In the genomic region with DNA sequence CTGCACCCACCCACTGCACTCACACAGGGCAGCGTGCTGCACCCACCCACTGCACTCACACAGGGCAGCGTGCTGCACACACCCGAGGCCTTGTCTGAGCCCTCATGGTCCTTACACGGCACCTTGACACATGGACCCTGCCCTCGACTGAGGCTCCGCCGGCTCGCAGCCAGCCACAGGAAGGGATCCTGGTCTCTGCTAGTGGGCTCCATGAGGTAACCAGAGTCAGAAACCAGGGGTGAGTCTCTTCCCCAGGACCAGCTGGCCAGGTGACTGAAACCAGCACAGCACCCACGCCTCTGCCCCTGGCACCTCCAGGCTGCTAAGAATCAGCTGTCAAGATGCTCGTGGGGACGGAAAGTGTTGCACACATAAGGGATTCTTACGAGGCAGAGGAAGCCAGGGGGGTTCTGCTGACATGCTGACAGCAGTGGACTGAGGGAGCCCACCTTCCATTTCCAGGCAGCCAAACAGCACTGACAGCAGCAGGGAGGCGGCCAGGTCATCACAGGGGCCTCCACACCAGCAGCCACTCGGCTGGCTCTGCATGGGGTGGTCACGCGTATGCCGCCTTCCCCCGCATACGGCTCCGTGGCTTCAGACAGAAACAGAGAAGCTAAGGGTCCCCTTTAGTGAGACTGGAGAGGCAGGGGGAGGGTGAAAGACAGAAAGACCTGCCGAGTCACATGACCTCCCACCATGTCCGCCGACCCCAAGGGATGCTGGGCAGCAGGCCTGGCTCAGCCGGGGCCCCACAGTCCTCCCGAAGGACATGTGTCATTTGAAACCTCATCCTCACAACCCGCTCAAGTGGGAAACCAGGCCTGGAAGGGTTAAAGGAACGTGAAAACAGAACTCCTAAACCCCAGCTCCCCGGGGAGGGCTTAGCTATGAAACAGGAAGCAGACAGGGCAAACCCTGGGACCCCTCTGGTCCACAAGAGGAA, we compare ENCODE assay signal across 1 cellular context.
TF ChIP-seq lines count a peak whose summit lies in the region.

No MANE protein-coding gene starts in this region.

TF ChIP-seq in GM23338, 12 proteins besides CTCF, POLR2A, EP300 and RAD21 (continued from another document):
- TF ChIP-seq, protein P1, sequence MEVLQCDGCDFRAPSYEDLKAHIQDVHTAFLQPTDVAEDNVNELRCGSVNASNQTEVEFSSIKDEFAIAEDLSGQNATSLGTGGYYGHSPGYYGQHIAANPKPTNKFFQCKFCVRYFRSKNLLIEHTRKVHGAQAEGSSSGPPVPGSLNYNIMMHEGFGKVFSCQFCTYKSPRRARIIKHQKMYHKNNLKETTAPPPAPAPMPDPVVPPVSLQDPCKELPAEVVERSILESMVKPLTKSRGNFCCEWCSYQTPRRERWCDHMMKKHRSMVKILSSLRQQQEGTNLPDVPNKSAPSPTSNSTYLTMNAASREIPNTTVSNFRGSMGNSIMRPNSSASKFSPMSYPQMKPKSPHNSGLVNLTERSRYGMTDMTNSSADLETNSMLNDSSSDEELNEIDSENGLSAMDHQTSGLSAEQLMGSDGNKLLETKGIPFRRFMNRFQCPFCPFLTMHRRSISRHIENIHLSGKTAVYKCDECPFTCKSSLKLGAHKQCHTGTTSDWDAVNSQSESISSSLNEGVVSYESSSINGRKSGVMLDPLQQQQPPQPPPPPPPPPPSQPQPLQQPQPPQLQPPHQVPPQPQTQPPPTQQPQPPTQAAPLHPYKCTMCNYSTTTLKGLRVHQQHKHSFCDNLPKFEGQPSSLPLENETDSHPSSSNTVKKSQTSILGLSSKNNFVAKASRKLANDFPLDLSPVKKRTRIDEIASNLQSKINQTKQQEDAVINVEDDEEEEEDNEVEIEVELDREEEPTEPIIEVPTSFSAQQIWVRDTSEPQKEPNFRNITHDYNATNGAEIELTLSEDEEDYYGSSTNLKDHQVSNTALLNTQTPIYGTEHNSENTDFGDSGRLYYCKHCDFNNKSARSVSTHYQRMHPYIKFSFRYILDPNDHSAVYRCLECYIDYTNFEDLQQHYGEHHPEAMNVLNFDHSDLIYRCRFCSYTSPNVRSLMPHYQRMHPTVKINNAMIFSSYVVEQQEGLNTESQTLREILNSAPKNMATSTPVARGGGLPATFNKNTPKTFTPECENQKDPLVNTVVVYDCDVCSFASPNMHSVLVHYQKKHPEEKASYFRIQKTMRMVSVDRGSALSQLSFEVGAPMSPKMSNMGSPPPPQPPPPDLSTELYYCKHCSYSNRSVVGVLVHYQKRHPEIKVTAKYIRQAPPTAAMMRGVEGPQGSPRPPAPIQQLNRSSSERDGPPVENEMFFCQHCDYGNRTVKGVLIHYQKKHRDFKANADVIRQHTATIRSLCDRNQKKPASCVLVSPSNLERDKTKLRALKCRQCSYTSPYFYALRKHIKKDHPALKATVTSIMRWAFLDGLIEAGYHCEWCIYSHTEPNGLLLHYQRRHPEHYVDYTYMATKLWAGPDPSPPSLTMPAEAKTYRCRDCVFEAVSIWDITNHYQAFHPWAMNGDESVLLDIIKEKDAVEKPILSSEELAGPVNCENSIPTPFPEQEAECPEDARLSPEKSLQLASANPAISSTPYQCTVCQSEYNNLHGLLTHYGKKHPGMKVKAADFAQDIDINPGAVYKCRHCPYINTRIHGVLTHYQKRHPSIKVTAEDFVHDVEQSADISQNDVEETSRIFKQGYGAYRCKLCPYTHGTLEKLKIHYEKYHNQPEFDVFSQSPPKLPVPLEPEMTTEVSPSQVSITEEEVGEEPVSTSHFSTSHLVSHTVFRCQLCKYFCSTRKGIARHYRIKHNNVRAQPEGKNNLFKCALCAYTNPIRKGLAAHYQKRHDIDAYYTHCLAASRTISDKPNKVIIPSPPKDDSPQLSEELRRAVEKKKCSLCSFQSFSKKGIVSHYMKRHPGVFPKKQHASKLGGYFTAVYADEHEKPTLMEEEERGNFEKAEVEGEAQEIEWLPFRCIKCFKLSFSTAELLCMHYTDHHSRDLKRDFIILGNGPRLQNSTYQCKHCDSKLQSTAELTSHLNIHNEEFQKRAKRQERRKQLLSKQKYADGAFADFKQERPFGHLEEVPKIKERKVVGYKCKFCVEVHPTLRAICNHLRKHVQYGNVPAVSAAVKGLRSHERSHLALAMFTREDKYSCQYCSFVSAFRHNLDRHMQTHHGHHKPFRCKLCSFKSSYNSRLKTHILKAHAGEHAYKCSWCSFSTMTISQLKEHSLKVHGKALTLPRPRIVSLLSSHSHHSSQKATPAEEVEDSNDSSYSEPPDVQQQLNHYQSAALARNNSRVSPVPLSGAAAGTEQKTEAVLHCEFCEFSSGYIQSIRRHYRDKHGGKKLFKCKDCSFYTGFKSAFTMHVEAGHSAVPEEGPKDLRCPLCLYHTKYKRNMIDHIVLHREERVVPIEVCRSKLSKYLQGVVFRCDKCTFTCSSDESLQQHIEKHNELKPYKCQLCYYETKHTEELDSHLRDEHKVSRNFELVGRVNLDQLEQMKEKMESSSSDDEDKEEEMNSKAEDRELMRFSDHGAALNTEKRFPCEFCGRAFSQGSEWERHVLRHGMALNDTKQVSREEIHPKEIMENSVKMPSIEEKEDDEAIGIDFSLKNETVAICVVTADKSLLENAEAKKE (CRISPR knock-in tag; IDR thresholded peaks at IDR 0.05), result no peak
- TF ChIP-seq JUNB (IDR thresholded peaks at IDR 0.05; ENCODE audit: unreplicated experiment) (no peak), POLR2AphosphoS5 (IDR thresholded peaks at IDR 0.05; ENCODE audit: low read depth) (no peak), STAT1 (IDR thresholded peaks at IDR 0.05; ENCODE audit: unreplicated experiment) (no peak), CREB1 (CRISPR knock-in tag; IDR thresholded peaks at IDR 0.05; ENCODE audit: low read depth) (no peak), NANOG (IDR thresholded peaks at IDR 0.05; ENCODE audit: borderline replicate concordance) (no peak), ZNF114 (CRISPR knock-in tag; IDR thresholded peaks at IDR 0.05) (no peak), ZNF331 (CRISPR knock-in tag; IDR thresholded peaks at IDR 0.05; ENCODE audit: low read depth) (no peak)
- TF ChIP-seq, protein P2, sequence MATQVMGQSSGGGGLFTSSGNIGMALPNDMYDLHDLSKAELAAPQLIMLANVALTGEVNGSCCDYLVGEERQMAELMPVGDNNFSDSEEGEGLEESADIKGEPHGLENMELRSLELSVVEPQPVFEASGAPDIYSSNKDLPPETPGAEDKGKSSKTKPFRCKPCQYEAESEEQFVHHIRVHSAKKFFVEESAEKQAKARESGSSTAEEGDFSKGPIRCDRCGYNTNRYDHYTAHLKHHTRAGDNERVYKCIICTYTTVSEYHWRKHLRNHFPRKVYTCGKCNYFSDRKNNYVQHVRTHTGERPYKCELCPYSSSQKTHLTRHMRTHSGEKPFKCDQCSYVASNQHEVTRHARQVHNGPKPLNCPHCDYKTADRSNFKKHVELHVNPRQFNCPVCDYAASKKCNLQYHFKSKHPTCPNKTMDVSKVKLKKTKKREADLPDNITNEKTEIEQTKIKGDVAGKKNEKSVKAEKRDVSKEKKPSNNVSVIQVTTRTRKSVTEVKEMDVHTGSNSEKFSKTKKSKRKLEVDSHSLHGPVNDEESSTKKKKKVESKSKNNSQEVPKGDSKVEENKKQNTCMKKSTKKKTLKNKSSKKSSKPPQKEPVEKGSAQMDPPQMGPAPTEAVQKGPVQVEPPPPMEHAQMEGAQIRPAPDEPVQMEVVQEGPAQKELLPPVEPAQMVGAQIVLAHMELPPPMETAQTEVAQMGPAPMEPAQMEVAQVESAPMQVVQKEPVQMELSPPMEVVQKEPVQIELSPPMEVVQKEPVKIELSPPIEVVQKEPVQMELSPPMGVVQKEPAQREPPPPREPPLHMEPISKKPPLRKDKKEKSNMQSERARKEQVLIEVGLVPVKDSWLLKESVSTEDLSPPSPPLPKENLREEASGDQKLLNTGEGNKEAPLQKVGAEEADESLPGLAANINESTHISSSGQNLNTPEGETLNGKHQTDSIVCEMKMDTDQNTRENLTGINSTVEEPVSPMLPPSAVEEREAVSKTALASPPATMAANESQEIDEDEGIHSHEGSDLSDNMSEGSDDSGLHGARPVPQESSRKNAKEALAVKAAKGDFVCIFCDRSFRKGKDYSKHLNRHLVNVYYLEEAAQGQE (IDR thresholded peaks at IDR 0.05; ENCODE audit: unreplicated experiment), result no peak
